ENCODE assay signal across 8 cellular contexts in genomic region chr21:45549670-45550463, GRCh38. TPM values are rescaled to one million over a fixed set of nuclear protein-coding genes. Genes with fewer than 3 reads are reported as not detected.
DNase-seq lines count a peak whose midpoint lies in the region; ATAC-seq and TF ChIP-seq lines count a peak whose summit lies in the region.

No MANE protein-coding gene starts in this region.

- H3K4me3 ChIP-seq in vagina, result no peak overlapping the region

- no peak for TF ChIP-seq POLR2A in vagina (IDR thresholded peaks at IDR 0.05)

- intact Hi-C loops in posterior vena cava (cut with DNase I) (no loop called here), vagina (cut with DNase I) (loop anchor here (10.0 kb wide), 1 partner anchor 265 kb away; no protein-coding TSS in a partner anchor)

- H3K27me3 Mint-ChIP-seq in T-helper 1 cell treated with Interleukin-12 subunit alpha and Interleukin-12 subunit beta and Interleukin-4 antibody, amounts not matched to agents 30 μg/mL and 1 μg/mL, for 36 hours (ENCODE audit: low read depth), result no peaks in the 10 kb centered on the region

- no peaks in the 10 kb centered on the region for H3K27me3 ChIP-seq in vagina

- peak overlapping the region; percentile 99 for H3K27ac Mint-ChIP-seq in T-helper 1 cell treated with Interleukin-12 subunit alpha and Interleukin-12 subunit beta and Interleukin-4 antibody, amounts not matched to agents 30 μg/mL and 1 μg/mL, for 36 hours
- peak overlapping the region; percentile 98 to 100 for H3K27ac Mint-ChIP-seq in activated naive CD4-positive, alpha-beta T cell treated with anti-CD3 and anti-CD28 coated beads, Interleukin-2, amount 50 U/mL, for 72 hours

- H3K36me3 Mint-ChIP-seq in T-helper 1 cell treated with Interleukin-12 subunit alpha and Interleukin-12 subunit beta and Interleukin-4 antibody, amounts not matched to agents 30 μg/mL and 1 μg/mL, for 36 hours (ENCODE audit: low read depth), result no peaks in the 10 kb centered on the region
- H3K36me3 Mint-ChIP-seq in activated naive CD4-positive, alpha-beta T cell treated with anti-CD3 and anti-CD28 coated beads, Interleukin-2, amount 50 U/mL, for 72 hours, result no peaks in the 10 kb centered on the region

- H3K27ac ChIP-seq in vagina, result no peak overlapping the region

- no peaks in the 10 kb centered on the region for H3K9me3 ChIP-seq in vagina

- no peak for TF ChIP-seq CTCF in vagina (IDR thresholded peaks at IDR 0.05)

- H3K9me3 Mint-ChIP-seq in T-helper 1 cell treated with Interleukin-12 subunit alpha and Interleukin-12 subunit beta and Interleukin-4 antibody, amounts not matched to agents 30 μg/mL and 1 μg/mL, for 36 hours, result no peaks in the 10 kb centered on the region
- no peaks in the 10 kb centered on the region for H3K9me3 Mint-ChIP-seq in activated naive CD4-positive, alpha-beta T cell treated with anti-CD3 and anti-CD28 coated beads, Interleukin-2, amount 50 U/mL, for 72 hours

- peak; percentile 39 for ATAC-seq in GM19438 (IDR thresholded peaks at IDR 0.05; ENCODE audit: low read depth, unreplicated experiment)
- ATAC-seq in activated naive CD4-positive, alpha-beta T cell treated with anti-CD3 and anti-CD28 coated beads, Interleukin-2, amount 50 U/mL, for 72 hours, result peak in 1 of 2 donors; percentile 3
- ATAC-seq in GM18870 (IDR thresholded peaks at IDR 0.05; ENCODE audit: unreplicated experiment), result no peak

- H3K4me1 Mint-ChIP-seq in T-helper 1 cell treated with Interleukin-12 subunit alpha and Interleukin-12 subunit beta and Interleukin-4 antibody, amounts not matched to agents 30 μg/mL and 1 μg/mL, for 36 hours (ENCODE audit: low read depth), result peaks cover 41% of the 10 kb centered on the region

- in situ Hi-C loops in G401 (cut with HindIII; ENCODE audit: low sequenced_read_pairs), result no loop called here

- peak overlapping the region; percentile 81 for H3K4me3 Mint-ChIP-seq in T-helper 1 cell treated with Interleukin-12 subunit alpha and Interleukin-12 subunit beta and Interleukin-4 antibody, amounts not matched to agents 30 μg/mL and 1 μg/mL, for 36 hours

- no peaks in the 10 kb centered on the region for H3K36me3 ChIP-seq in vagina

- DNase-seq in T-helper 1 cell (no peak), posterior vena cava (ENCODE audit: low spot score) (peak; percentile 80), G401 (ENCODE audit: low spot score) (no peak), vagina (ENCODE audit: extremely low spot score in 2 of 2) (no peak)
- no peak for DNase-seq in activated naive CD4-positive, alpha-beta T cell treated with anti-CD3 and anti-CD28 coated beads, Interleukin-2, amount 50 U/mL, for 72 hours (ENCODE audit: low spot score in 2 of 2)

- no peaks in the 10 kb centered on the region for H3K4me1 ChIP-seq in vagina

RNA-seq across cellular contexts. Expression of gene SLC19A1, which starts 7.6 kb away (rescaled TPM):
- total RNA-seq in activated naive CD4-positive, alpha-beta T cell treated with anti-CD3 and anti-CD28 coated beads, Interleukin-2, amount 50 U/mL, for 72 hours, result 10 to 100 TPM; 24.9 to 62.5 TPM
- 1 to 10 TPM; 4.5 to 6.5 TPM for total RNA-seq in posterior vena cava
- 15.4 and 15.9 TPM in 2 replicates for total RNA-seq in G401 (2014; rRNA removed; shearing (Covaris generic))
- total RNA-seq in vagina, result 4.9 TPM
